In the genomic region with DNA sequence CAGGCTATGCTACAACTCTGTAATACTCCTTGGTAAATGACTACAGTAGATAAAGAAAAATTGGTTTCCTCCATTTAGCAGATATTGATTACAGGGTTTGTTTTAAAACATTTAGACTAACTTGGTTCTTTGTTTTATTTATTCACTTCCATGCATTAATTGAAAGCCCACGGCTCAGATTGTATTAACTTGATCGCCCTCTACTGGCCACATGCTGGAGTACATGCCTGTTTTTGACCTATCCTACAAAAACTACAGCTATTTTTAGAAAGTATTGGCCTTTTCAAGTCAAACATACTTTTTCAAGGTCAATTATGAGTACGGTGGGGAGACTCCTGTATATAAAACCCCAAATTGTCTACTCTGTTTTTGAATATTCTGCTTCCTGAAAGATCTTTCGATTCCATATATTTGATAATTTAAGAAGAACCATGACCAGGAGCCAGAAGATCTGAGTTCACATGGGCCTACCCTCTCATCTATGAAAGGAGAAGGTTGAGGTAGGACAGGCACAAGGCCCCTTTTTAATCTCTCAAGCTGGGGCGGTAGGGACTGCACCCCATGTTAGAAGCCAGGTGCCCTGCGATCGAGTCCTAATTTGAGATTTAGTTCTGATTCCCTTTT, we compare ENCODE assay signal across 1 cellular context.
TF ChIP-seq lines count a peak whose summit lies in the region.

No MANE protein-coding gene starts in this region.

TF ChIP-seq in HepG2, 621 proteins besides CTCF, POLR2A, EP300 and RAD21:
- peak; percentile 70 for TF ChIP-seq SMC3 (IDR thresholded peaks at IDR 0.05; ENCODE audit: low read length)
- TF ChIP-seq, protein P1, sequence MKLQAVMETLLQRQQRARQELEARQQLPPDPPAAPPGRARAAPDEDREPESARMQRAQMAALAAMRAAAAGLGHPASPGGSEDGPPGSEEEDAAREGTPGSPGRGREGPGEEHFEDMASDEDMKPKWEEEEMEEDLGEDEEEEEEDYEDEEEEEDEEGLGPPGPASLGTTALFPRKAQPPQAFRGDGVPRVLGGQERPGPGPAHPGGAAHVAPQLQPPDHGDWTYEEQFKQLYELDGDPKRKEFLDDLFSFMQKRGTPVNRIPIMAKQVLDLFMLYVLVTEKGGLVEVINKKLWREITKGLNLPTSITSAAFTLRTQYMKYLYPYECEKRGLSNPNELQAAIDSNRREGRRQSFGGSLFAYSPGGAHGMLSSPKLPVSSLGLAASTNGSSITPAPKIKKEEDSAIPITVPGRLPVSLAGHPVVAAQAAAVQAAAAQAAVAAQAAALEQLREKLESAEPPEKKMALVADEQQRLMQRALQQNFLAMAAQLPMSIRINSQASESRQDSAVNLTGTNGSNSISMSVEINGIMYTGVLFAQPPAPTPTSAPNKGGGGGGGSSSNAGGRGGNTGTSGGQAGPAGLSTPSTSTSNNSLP (IDR thresholded peaks at IDR 0.05; ENCODE audit: low read depth, low read length) = peak; percentile 41; the same call in 1 of the 2 replicates
- peak; percentile 73 for TF ChIP-seq STAG1 (CRISPR knock-in tag; IDR thresholded peaks at IDR 0.05)
- TF ChIP-seq, protein P2, sequence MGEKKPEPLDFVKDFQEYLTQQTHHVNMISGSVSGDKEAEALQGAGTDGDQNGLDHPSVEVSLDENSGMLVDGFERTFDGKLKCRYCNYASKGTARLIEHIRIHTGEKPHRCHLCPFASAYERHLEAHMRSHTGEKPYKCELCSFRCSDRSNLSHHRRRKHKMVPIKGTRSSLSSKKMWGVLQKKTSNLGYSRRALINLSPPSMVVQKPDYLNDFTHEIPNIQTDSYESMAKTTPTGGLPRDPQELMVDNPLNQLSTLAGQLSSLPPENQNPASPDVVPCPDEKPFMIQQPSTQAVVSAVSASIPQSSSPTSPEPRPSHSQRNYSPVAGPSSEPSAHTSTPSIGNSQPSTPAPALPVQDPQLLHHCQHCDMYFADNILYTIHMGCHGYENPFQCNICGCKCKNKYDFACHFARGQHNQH (CRISPR knock-in tag; IDR thresholded peaks at IDR 0.05) = no peak
